In genomic region chr1:234541281-234541975, GRCh38 we compare ENCODE assay signal across 13 cellular contexts.
A peak's percentile ranks its signal among the peaks of the same experiment; 100 is the strongest.
DNase-seq lines count a peak whose midpoint lies in the region; ATAC-seq, FAIRE-seq and TF ChIP-seq lines count a peak whose summit lies in the region.
"Had no signal": no experiment of that assay in that cellular context is flagged by ENCODE, and none has a peak within 500 bp of the region (broad histone marks: within the 10 kb centered on the region; RNA-seq: fewer than 3 reads in every experiment).

No MANE protein-coding gene starts in this region.

- H3K4ac ChIP-seq in trophoblast cell (ENCODE audit: low read depth, low read length), result no peak overlapping the region

- H3K4me1 ChIP-seq in BLaER1 (peaks cover 99% of the 10 kb centered on the region), trophoblast cell (ENCODE audit: control insufficient read depth in 1 of 2, insufficient read depth in 2 of 2, low read length in 2 of 2) (peaks cover 40 to 44% of the 10 kb centered on the region in 2 experiments)

- no peak overlapping the region for H2BK12ac ChIP-seq in trophoblast cell (ENCODE audit: low read length)

- H2AK5ac ChIP-seq in trophoblast cell (ENCODE audit: low read length), result no peak overlapping the region

- no peak overlapping the region for H3K14ac ChIP-seq in trophoblast cell (ENCODE audit: low read length)

- H3K79me1 ChIP-seq in trophoblast cell (ENCODE audit: low read length), result peaks cover 19% of the 10 kb centered on the region

- H3K27me3 ChIP-seq in BLaER1 (no peaks in the 10 kb centered on the region), dorsolateral prefrontal cortex (no peaks in the 10 kb centered on the region), trophoblast cell (ENCODE audit: insufficient read depth, low read length) (no peaks in the 10 kb centered on the region)

- TF ChIP-seq CTCF in dorsolateral prefrontal cortex (IDR thresholded peaks at IDR 0.05 in 54 of 56, conservative IDR thresholded peaks at IDR 0.05 in 2 of 56; ENCODE audit: low read depth in 1 of 56, partially characterized antibody in 56 of 56), result no peak

- no peak overlapping the region for H4K8ac ChIP-seq in trophoblast cell (ENCODE audit: low read depth, low read length)

- FAIRE-seq in frontal cortex (lab: Jason Lieb, UNC), result no peak

- H2AFZ ChIP-seq in trophoblast cell (ENCODE audit: insufficient read depth, low read length, poor library complexity), result no peak overlapping the region
- H2AFZ ChIP-seq: PC-9 had no signal

- peak; percentile 33 for DNase-seq in HK-2 (ENCODE audit: unreplicated experiment)
- no peak for DNase-seq in dorsolateral prefrontal cortex
- peak; percentile 32 to 70 for DNase-seq in trophoblast cell
- no peak for DNase-seq in NCI-H446 (lab: John Stamatoyannopoulos, UW)
- DNase-seq in frontal cortex (ENCODE audit: low spot score in 2 of 2), result no peak
- DNase-seq in posterior cingulate gyrus, result no peak
- DNase-seq: central memory CD4-positive, alpha-beta T cell; COR-L47; NCI-H2171 had no signal

- intact Hi-C loops in dorsolateral prefrontal cortex (cut with DNase I) (no loop called here), posterior cingulate gyrus (cut with DNase I) (no loop called here)

- no peaks in the 10 kb centered on the region for H3K9me3 ChIP-seq in BLaER1
- peaks cover 5% of the 10 kb centered on the region for H3K9me3 ChIP-seq in trophoblast cell (ENCODE audit: insufficient read depth, low read depth, low read length)

- no peak overlapping the region for H3K4me3 ChIP-seq in BLaER1
- no peak overlapping the region for H3K4me3 ChIP-seq in dorsolateral prefrontal cortex
- H3K4me3 ChIP-seq in trophoblast cell (ENCODE audit: low read depth, low read length), result no peak overlapping the region
- H3K4me3 ChIP-seq: PC-9 had no signal

- no peak for ATAC-seq in GM21423 (IDR thresholded peaks at IDR 0.05; ENCODE audit: unreplicated experiment)

- H2BK5ac ChIP-seq in trophoblast cell (ENCODE audit: low read depth, low read length, poor library complexity), result no peak overlapping the region

- H3K79me2 ChIP-seq in trophoblast cell (ENCODE audit: control insufficient read depth, insufficient read depth, low read length, poor library complexity), result peaks cover 2% of the 10 kb centered on the region

- H3K27ac ChIP-seq in BLaER1, result peak overlapping the region; percentile 97
- peak overlapping the region; percentile 76 to 99 (median 97) for H3K27ac ChIP-seq in dorsolateral prefrontal cortex
- no peak overlapping the region for H3K27ac ChIP-seq in trophoblast cell (ENCODE audit: low read depth, low read length)
- H3K27ac ChIP-seq: KMS-11, PC-9 had no signal

- no peak overlapping the region for H4K12ac ChIP-seq in trophoblast cell (ENCODE audit: low read depth, low read length)

- H3K9ac ChIP-seq in BLaER1, result peak overlapping the region; percentile 89
- no peak overlapping the region for H3K9ac ChIP-seq in trophoblast cell (ENCODE audit: low read length)
- H3K9ac ChIP-seq: KMS-11 had no signal

- H3K23ac ChIP-seq in trophoblast cell (ENCODE audit: low read length), result no peak overlapping the region

- peak overlapping the region; percentile 29 for H4K91ac ChIP-seq in trophoblast cell (ENCODE audit: low read depth, low read length)

- WGBS in trophoblast cell (ENCODE audit: extremely low coverage, insufficient coverage, insufficient read length), result no CpG with 5 or more reads among the region's 5 CpGs

- H4K20me1 ChIP-seq in BLaER1, result no peaks in the 10 kb centered on the region

- H3K18ac ChIP-seq in trophoblast cell (ENCODE audit: low read length), result no peak overlapping the region

- H3K4me2 ChIP-seq in BLaER1 (peak overlapping the region; percentile 96), trophoblast cell (ENCODE audit: low read length) (no peak overlapping the region)
- H3K4me2 ChIP-seq: KMS-11, PC-9 had no signal

- H2BK120ac ChIP-seq in trophoblast cell (ENCODE audit: insufficient read depth, low read length, poor library complexity), result no peak overlapping the region

- H3K36me3 ChIP-seq in BLaER1 (no peaks in the 10 kb centered on the region), trophoblast cell (ENCODE audit: control insufficient read depth in 1 of 2, insufficient read depth in 2 of 2, low read length in 2 of 2) (no peaks in the 10 kb centered on the region)

Comparison
In these comparisons a context has a peak if more than half of its experiments do, and no peak if none do; other contexts are left out.
1. DNase-seq: peak in HK-2 (single experiment) and trophoblast cell (2 of 2); none in dorsolateral prefrontal cortex (0 of 10), NCI-H446 (0 of 2), frontal cortex (0 of 2) and posterior cingulate gyrus (0 of 10).